ENCODE assay signal across 8 cellular contexts in the genomic region with DNA sequence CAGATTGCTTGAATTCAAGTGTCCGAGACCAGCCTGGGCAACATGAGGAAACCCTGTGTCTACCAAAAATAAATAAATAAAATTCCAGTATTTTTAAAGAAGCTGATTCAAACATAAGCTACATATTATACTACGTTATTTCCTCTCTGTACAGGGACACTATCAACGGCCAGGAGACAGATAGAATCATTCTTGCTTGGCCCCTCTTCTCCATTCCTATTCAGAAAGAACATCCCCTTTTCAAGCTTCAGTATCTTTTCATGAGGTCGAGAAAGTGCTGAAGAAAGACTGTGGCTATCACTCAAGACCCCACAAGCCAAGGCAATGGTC. TPM values are rescaled to one million over a fixed set of nuclear protein-coding genes. Genes with fewer than 3 reads are reported as not detected.
DNase-seq lines count a peak whose midpoint lies in the region; ATAC-seq and TF ChIP-seq lines count a peak whose summit lies in the region.

No MANE protein-coding gene starts in this region.

- H3K4me1 Mint-ChIP-seq in activated CD8-positive, alpha-beta T cell treated with anti-CD3 and anti-CD28 coated beads for 36 hours (ENCODE audit: low read depth): peaks cover 37% of the 10 kb centered on the region
- peaks cover 54 to 58% of the 10 kb centered on the region in 2 donors for H3K4me1 Mint-ChIP-seq in immature natural killer cell

- peak overlapping the region; percentile 40 to 92 for H3K27ac ChIP-seq in testis

- CTCF ChIA-PET in activated CD8-positive, alpha-beta T cell treated with anti-CD3 and anti-CD28 coated beads for 36 hours (lab: Charles Lee): interaction anchor here (1.0 to 4.2 kb wide), 11 partner anchors 9 to 201 kb away, joined by 3 to 53 read pairs (median 3); no protein-coding TSS in a partner anchor

- WGBS in testis, 2 donors: 1 to 2% methylated on average over 4 of the region's 4 CpGs

- H3K9me3 ChIP-seq in testis: no peaks in the 10 kb centered on the region

- peak overlapping the region; percentile 88 for H3K4me3 Mint-ChIP-seq in activated CD8-positive, alpha-beta T cell treated with anti-CD3 and anti-CD28 coated beads for 36 hours
- peak overlapping the region; percentile 81 to 100 (median 85) for H3K4me3 Mint-ChIP-seq in immature natural killer cell

- no peak for DNase-seq in activated CD8-positive, alpha-beta T cell treated with anti-CD3 and anti-CD28 coated beads for 36 hours
- DNase-seq in immature natural killer cell (no peak), testis (no peak), GM19240 (ENCODE audit: insufficient read length, low spot score) (no peak)
- DNase-seq in stimulated activated CD4-positive, alpha-beta T cell treated with anti-CD3 and anti-CD28 coated beads, Interleukin-4, amount 100 ng/mL, for 4 hours: no peak

- ATAC-seq in HG02759 (IDR thresholded peaks at IDR 0.05; ENCODE audit: unreplicated experiment): peak; percentile 13
- peak; percentile 10 for ATAC-seq in activated CD8-positive, alpha-beta T cell treated with anti-CD3 and anti-CD28 coated beads for 36 hours
- no peak for ATAC-seq in HG03025 (IDR thresholded peaks at IDR 0.05; ENCODE audit: low FRiP score, unreplicated experiment)

- intact Hi-C loops in activated CD8-positive, alpha-beta T cell treated with anti-CD3 and anti-CD28 coated beads for 36 hours (cut with micrococcal nuclease): no loop called here
- intact Hi-C loops in testis (cut with DNase I; ENCODE audit: low total_unique reads): no loop called here

- peaks cover 19% of the 10 kb centered on the region for H3K36me3 Mint-ChIP-seq in activated CD8-positive, alpha-beta T cell treated with anti-CD3 and anti-CD28 coated beads for 36 hours (ENCODE audit: low read depth)
- peaks cover 2 to 6% (median 3%) of the 10 kb centered on the region in 3 donors for H3K36me3 Mint-ChIP-seq in immature natural killer cell

- H3K27me3 ChIP-seq in testis: no peaks in the 10 kb centered on the region

- peaks cover 12% of the 10 kb centered on the region for H3K4me1 ChIP-seq in testis

- POLR2A ChIA-PET in activated CD8-positive, alpha-beta T cell treated with anti-CD3 and anti-CD28 coated beads for 36 hours (lab: Charles Lee): interaction anchor here (0.9 to 2.4 kb wide), 13 partner anchors 9 to 202 kb away, joined by 3 to 15 read pairs (median 4); partner anchors contain the start of genes PCNX4 and PPM1A

- H3K4me3 ChIP-seq in GM12875 (ENCODE audit: low read depth, low read length) (peak overlapping the region; percentile 19), testis (peak overlapping the region; percentile 76)

- no peaks in the 10 kb centered on the region for H3K9me3 Mint-ChIP-seq in activated CD8-positive, alpha-beta T cell treated with anti-CD3 and anti-CD28 coated beads for 36 hours
- no peaks in the 10 kb centered on the region for H3K9me3 Mint-ChIP-seq in immature natural killer cell

- H3K36me3 ChIP-seq in testis (ENCODE audit: low read depth, missing control alignments): no peaks in the 10 kb centered on the region

- H3K27ac Mint-ChIP-seq in activated CD8-positive, alpha-beta T cell treated with anti-CD3 and anti-CD28 coated beads for 36 hours: peak overlapping the region; percentile 96
- H3K27ac Mint-ChIP-seq in immature natural killer cell: peak overlapping the region; percentile 96 to 99 (median 98)

- no peak for TF ChIP-seq POLR2A in testis (IDR thresholded peaks at IDR 0.05)

- TF ChIP-seq CTCF in GM12875 (IDR thresholded peaks at IDR 0.05; ENCODE audit: borderline replicate concordance, insufficient read depth, low read depth, low read length) (no peak), testis (IDR thresholded peaks at IDR 0.05) (no peak)
- no peak for TF ChIP-seq CTCF in activated CD8-positive, alpha-beta T cell treated with anti-CD3 and anti-CD28 coated beads for 36 hours (IDR thresholded peaks at IDR 0.05)

- H3K27me3 Mint-ChIP-seq in activated CD8-positive, alpha-beta T cell treated with anti-CD3 and anti-CD28 coated beads for 36 hours: no peaks in the 10 kb centered on the region
- H3K27me3 Mint-ChIP-seq in immature natural killer cell (ENCODE audit: low read depth in 3 of 3): peaks cover 2 to 7% (median 3%) of the 10 kb centered on the region in 3 donors

RNA-seq across cellular contexts. Expression of gene DHRS7, which starts 0.3 kb away (rescaled TPM):
- total RNA-seq in activated CD8-positive, alpha-beta T cell treated with anti-CD3 and anti-CD28 coated beads for 36 hours: 10 to 100 TPM; 46.4 to 46.6 TPM
- 100 to 1,000 TPM; 415 to 674 (median 485) TPM for polyA plus RNA-seq in immature natural killer cell
- total RNA-seq in testis: 10 to 100 TPM; 14.6 to 20.9 TPM
- polyA plus RNA-seq in testis (ENCODE audit: insufficient read depth, low read depth, low replicate concordance): 22.9 TPM
